Comparison of ENCODE assay signal across 1 cellular context in the genomic region with DNA sequence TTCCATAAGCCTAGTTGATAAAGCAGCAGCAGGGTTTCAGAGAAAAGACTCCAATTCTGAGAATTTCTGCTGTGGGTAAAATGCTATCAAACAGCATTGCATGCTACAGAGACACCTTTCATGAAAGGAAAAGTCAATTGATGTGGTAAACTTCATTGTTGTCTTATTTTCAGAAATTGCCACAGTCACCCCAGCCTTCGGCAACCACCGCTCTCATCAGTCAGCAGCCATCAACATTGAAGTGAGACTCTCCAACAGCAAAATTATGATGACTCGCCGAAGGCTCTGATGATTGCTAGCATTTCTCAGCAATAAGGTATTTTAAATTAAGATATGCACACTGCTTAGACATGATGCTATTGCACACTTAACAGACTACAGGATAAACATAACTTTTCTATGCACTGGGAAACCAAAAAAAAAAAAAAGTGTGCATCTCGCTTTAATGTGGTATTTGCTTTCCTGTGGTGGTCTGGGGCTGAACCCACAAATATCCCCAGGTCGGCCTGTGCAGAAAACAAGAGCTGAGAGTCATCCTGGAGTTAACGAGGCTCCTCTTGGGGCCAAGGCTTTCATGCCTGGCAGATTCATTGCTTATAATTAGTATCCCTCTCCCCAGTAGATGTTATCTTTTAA.
TF ChIP-seq lines count a peak whose summit lies in the region.

No MANE protein-coding gene starts in this region.

TF ChIP-seq in GM12878, 131 proteins besides CTCF, POLR2A, EP300 and RAD21 (continued from another document):
- TF ChIP-seq BHLHE40 (IDR thresholded peaks at IDR 0.05; ENCODE audit: borderline replicate concordance in 1 of 2, low read depth in 2 of 2, low read length in 1 of 2) (0 out of 4 replicates have a peak, but pooled peaks of 1 of the 2 experiments have one; percentile 15), RFX5 (IDR thresholded peaks at IDR 0.05; ENCODE audit: low read depth, low read length) (no peak), WRNIP1 (IDR thresholded peaks at IDR 0.05; ENCODE audit: borderline replicate concordance, low read depth, low read length) (no peak), SPI1 (IDR thresholded peaks at IDR 0.05; ENCODE audit: borderline replicate concordance, insufficient read depth, low read depth, low read length) (no peak), ZNF384 (IDR thresholded peaks at IDR 0.05; ENCODE audit: borderline replicate concordance, low read depth, low read length) (peak; percentile 60; the same call in 1 of the 2 replicates), RUNX3 (IDR thresholded peaks at IDR 0.05; ENCODE audit: low read length) (peak; percentile 88), HDGF (IDR thresholded peaks at IDR 0.05) (no peak)
- TF ChIP-seq, protein P1, sequence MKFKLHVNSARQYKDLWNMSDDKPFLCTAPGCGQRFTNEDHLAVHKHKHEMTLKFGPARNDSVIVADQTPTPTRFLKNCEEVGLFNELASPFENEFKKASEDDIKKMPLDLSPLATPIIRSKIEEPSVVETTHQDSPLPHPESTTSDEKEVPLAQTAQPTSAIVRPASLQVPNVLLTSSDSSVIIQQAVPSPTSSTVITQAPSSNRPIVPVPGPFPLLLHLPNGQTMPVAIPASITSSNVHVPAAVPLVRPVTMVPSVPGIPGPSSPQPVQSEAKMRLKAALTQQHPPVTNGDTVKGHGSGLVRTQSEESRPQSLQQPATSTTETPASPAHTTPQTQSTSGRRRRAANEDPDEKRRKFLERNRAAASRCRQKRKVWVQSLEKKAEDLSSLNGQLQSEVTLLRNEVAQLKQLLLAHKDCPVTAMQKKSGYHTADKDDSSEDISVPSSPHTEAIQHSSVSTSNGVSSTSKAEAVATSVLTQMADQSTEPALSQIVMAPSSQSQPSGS (IDR thresholded peaks at IDR 0.05; ENCODE audit: low read length) = peak; percentile 15; the same call in 1 of the 2 replicates
- TF ChIP-seq, protein P2, sequence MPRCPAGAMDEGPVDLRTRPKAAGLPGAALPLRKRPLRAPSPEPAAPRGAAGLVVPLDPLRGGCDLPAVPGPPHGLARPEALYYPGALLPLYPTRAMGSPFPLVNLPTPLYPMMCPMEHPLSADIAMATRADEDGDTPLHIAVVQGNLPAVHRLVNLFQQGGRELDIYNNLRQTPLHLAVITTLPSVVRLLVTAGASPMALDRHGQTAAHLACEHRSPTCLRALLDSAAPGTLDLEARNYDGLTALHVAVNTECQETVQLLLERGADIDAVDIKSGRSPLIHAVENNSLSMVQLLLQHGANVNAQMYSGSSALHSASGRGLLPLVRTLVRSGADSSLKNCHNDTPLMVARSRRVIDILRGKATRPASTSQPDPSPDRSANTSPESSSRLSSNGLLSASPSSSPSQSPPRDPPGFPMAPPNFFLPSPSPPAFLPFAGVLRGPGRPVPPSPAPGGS (IDR thresholded peaks at IDR 0.05; ENCODE audit: borderline replicate concordance, insufficient read depth, low read depth, low read length, poor library complexity, severe bottlenecking) = no peak
- TF ChIP-seq, protein P3, sequence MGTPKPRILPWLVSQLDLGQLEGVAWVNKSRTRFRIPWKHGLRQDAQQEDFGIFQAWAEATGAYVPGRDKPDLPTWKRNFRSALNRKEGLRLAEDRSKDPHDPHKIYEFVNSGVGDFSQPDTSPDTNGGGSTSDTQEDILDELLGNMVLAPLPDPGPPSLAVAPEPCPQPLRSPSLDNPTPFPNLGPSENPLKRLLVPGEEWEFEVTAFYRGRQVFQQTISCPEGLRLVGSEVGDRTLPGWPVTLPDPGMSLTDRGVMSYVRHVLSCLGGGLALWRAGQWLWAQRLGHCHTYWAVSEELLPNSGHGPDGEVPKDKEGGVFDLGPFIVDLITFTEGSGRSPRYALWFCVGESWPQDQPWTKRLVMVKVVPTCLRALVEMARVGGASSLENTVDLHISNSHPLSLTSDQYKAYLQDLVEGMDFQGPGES (IDR thresholded peaks at IDR 0.05) = no peak
